19 cellular contexts compared by ENCODE assay signal in genomic region chr3:30826381-30827061, GRCh38.
DNase-seq lines count a peak whose midpoint lies in the region; TF ChIP-seq lines count a peak whose summit lies in the region.
"Had no signal": no experiment of that assay in that cellular context is flagged by ENCODE, and none has a peak within 500 bp of the region (broad histone marks: within the 10 kb centered on the region; RNA-seq: fewer than 3 reads in every experiment).

No MANE protein-coding gene starts in this region.

- H3K9ac ChIP-seq in skeletal muscle tissue (ENCODE audit: low read depth in 1 of 3, low read length in 3 of 3): peak overlapping the region in 1 of 3 donors; percentile 12

- no peak for TF ChIP-seq CTCF in fibroblast of the aortic adventitia (IDR thresholded peaks at IDR 0.05; ENCODE audit: insufficient read depth, low read length)

- DNase-seq in DMS 273 (lab: John Stamatoyannopoulos, UW; ENCODE audit: unreplicated experiment) (peak; percentile 12), DMS 273 treated with DMSO at 0.1 percent for 48 hours (lab: John Stamatoyannopoulos, UW) (no peak), SW480 (ENCODE audit: low spot score) (peak; percentile 1), fibroblast of the aortic adventitia (ENCODE audit: low read depth) (peak; percentile 69), NCI-H1092 (lab: John Stamatoyannopoulos, UW) (no peak), hepatic stellate cell (ENCODE audit: low spot score) (no peak), DMS79 (lab: John Stamatoyannopoulos, UW) (no peak)
- DNase-seq: activated CD4-positive, alpha-beta T cell treated with anti-CD3 and anti-CD28 coated beads for 4 hours; activated T-cell treated with anti-CD3 and anti-CD28 coated beads for 4 hours; CD4-positive, alpha-beta memory T cell; lower lobe of right lung; NCI-H146; NCI-H69; sigmoid colon; stimulated activated CD4-positive, alpha-beta T cell treated with anti-CD3 and anti-CD28 coated beads, Interleukin-4, amount 100 ng/mL, for 4 hours; upper lobe of right lung had no signal

- H3K9me3 ChIP-seq in skeletal muscle tissue (ENCODE audit: control insufficient read depth in 3 of 3, low read length in 3 of 3): no peaks in the 10 kb centered on the region
- H3K9me3 ChIP-seq: lower lobe of right lung, sigmoid colon, upper lobe of right lung had no signal

- H3K36me3 ChIP-seq in skeletal muscle tissue (ENCODE audit: control insufficient read depth in 3 of 3, insufficient read depth in 3 of 3, low read length in 3 of 3): no peaks in the 10 kb centered on the region
- H3K36me3 ChIP-seq: lower lobe of right lung, sigmoid colon, upper lobe of right lung had no signal

- peaks cover 13 to 25% (median 17%) of the 10 kb centered on the region in 3 donors for H3K4me1 ChIP-seq in skeletal muscle tissue (ENCODE audit: control insufficient read depth in 3 of 3, insufficient read depth in 3 of 3, low read length in 3 of 3)
- H3K4me1 ChIP-seq: lower lobe of right lung, upper lobe of right lung had no signal

- peak overlapping the region; percentile 84 for H3K27ac ChIP-seq in skeletal muscle tissue (ENCODE audit: low read depth, low read length)
- H3K27ac ChIP-seq: 22Rv1, lower lobe of right lung, sigmoid colon, upper lobe of right lung had no signal

- no peaks in the 10 kb centered on the region for H3K27me3 ChIP-seq in skeletal muscle tissue (ENCODE audit: control insufficient read depth in 3 of 3, insufficient read depth in 3 of 3, low read length in 3 of 3)
- H3K27me3 ChIP-seq: sigmoid colon, upper lobe of right lung had no signal

- H3K4me3 ChIP-seq in fibroblast of the aortic adventitia (ENCODE audit: low read depth, low read length) (no peak overlapping the region), skeletal muscle tissue (ENCODE audit: low read length in 3 of 3) (peak overlapping the region in 2 of 3 donors; percentile 4 to 24)
- H3K4me3 ChIP-seq: GM23338, lower lobe of right lung, sigmoid colon, upper lobe of right lung had no signal

Comparison
In these comparisons a context has a peak if more than half of its experiments do, and no peak if none do; other contexts are left out.
1. DNase-seq: peak in DMS 273 (single experiment), SW480 (single experiment) and fibroblast of the aortic adventitia (single experiment); none in DMS 273 treated with DMSO at 0.1 percent for 48 hours (single experiment), NCI-H1092 (single experiment), hepatic stellate cell (single experiment) and DMS79 (single experiment).